In the genomic region with DNA sequence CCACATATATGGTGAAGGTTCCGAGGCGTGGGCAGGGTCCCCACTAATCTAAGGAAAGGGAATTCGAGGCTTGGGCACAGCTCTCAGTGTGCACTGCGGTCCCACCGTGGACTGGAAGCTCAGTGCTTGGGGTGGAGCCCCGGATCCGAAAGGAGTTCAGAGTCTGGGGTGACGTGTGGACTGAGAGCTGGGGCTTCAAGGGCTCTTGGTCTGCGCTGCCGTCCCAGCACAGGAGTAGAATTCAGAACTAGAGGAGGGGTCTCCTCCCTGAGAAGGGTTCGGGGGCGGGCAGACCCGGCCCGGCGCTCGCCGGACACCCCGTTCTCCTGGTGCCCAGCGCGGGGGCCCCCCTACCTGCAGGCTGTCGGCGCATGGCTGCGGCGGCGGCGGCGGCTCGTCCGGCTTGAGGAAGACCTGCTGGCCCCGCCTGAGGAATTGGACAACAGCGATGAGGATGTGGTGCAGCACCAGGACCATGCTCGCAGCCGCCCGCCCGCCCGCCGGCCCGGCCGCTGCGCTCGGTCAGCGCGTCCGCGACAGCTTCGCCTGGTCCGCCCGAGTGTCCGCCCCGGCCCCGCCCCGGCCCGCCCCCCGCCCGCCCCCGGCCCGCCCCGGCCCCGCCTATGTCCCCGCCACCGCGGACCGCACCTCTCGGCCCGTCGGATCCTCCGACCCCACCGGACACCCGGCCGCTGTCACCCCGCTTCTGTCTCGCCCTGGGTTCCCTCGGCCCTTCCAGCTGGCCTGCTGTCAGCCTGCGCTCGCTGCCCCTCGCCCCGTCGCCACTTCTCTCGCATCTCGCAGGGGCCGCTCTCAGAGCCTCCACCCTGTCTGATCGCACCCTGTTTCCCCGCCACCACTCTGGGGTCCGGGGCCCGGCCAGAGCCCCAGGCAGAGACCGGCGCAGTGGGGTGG, we compare ENCODE assay signal across 8 cellular contexts. TPM values are rescaled to one million over a fixed set of nuclear protein-coding genes. Genes with fewer than 3 reads are reported as not detected.
A peak's percentile ranks its signal among the peaks of the same experiment; 100 is the strongest.
DNase-seq lines count a peak whose midpoint lies in the region; ATAC-seq and TF ChIP-seq lines count a peak whose summit lies in the region.

No MANE protein-coding gene starts in this region.

- ATAC-seq in HG02623 (IDR thresholded peaks at IDR 0.05; ENCODE audit: unreplicated experiment), result no peak
- ATAC-seq in HG02571 (IDR thresholded peaks at IDR 0.05; ENCODE audit: unreplicated experiment), result no peak

- H3K4me1 ChIP-seq in MM.1S (ENCODE audit: low read length), result peaks cover 2% of the 10 kb centered on the region; the same call in 1 of the 2 replicates

- H3K27ac ChIP-seq in MM.1S (ENCODE audit: low read length) (no peak overlapping the region), skin epidermis (peak overlapping the region in 10 of 21 experiments; percentile 19 to 78 (median 54))

- peak overlapping the region; percentile 80; the same call in 1 of the 2 replicates for H2AFZ ChIP-seq in MM.1S (ENCODE audit: low read length)

- no peaks in the 10 kb centered on the region for H3K36me3 ChIP-seq in MM.1S (replicated peaks; ENCODE audit: insufficient read depth, low read length)

- no peaks in the 10 kb centered on the region for H3K9me3 ChIP-seq in MM.1S (replicated peaks; ENCODE audit: insufficient read depth, low read length)
- no peaks in the 10 kb centered on the region for H3K9me3 ChIP-seq in iPS-18c (ENCODE audit: control insufficient read depth, insufficient read depth, low read length)

- H3F3A ChIP-seq in MM.1S (ENCODE audit: insufficient read depth, low read length), result no peaks in the 10 kb centered on the region

- DNase-seq in G401 (ENCODE audit: low spot score) (peak; percentile 36), MM.1S (peak; percentile 12), astrocyte of the spinal cord (ENCODE audit: low read depth, low spot score) (no peak), NCI-H345 treated with DMSO at 0.1 percent for 48 hours (lab: John Stamatoyannopoulos, UW; ENCODE audit: unreplicated experiment) (no peak)

- no peak overlapping the region for H3K9ac ChIP-seq in MM.1S (ENCODE audit: low read length)

- no peaks in the 10 kb centered on the region for H3K9me2 ChIP-seq in MM.1S (replicated peaks; ENCODE audit: insufficient read depth, low read length)

- peak overlapping the region; percentile 97 for H3K4me2 ChIP-seq in MM.1S (ENCODE audit: low read depth, low read length)

- H4K20me1 ChIP-seq in MM.1S (ENCODE audit: insufficient read depth, low read length), result no peaks in the 10 kb centered on the region

- TF ChIP-seq CTCF in MM.1S (IDR thresholded peaks at IDR 0.05; ENCODE audit: low read length) (no peak), astrocyte of the spinal cord (IDR thresholded peaks at IDR 0.05; ENCODE audit: low read depth, low read length) (no peak)

- H3K79me2 ChIP-seq in MM.1S (ENCODE audit: low read length), result no peaks in the 10 kb centered on the region

- H3K4me3 ChIP-seq in MM.1S (ENCODE audit: low read length) (peak overlapping the region; percentile 60), astrocyte of the spinal cord (ENCODE audit: low read depth, low read length) (peak overlapping the region; percentile 35), iPS-18c (ENCODE audit: insufficient read depth, low read depth, low read length) (peak overlapping the region; percentile 50), skin epidermis (peak overlapping the region; percentile 17 to 47 (median 39))

- H3K27me3 ChIP-seq in MM.1S (replicated peaks; ENCODE audit: insufficient read depth, low read length), result peaks cover 39% of the 10 kb centered on the region

- in situ Hi-C loops in G401 (cut with HindIII; ENCODE audit: low sequenced_read_pairs) (no loop called here), astrocyte of the spinal cord (cut with HindIII; ENCODE audit: low sequenced_read_pairs) (no loop called here)

RNA-seq across cellular contexts. Expression of gene PDE2A, which starts 32.1 kb away (rescaled TPM):
- total RNA-seq in G401 (2014; rRNA removed; shearing (Covaris generic)), result not detected in 2 replicates

Comparison
In these comparisons a context has a peak if more than half of its experiments do, and no peak if none do; other contexts are left out.
1. DNase-seq: peak in G401 (single experiment) and MM.1S (single experiment); none in astrocyte of the spinal cord (single experiment) and NCI-H345 treated with DMSO at 0.1 percent for 48 hours (single experiment).
2. Peak in every context shown above with its lines, with median percentiles within 50 percentile points of each other: H3K4me3 ChIP-seq.